In genomic region chr12:67268335-67268895, GRCh38 we compare ENCODE assay signal across 8 cellular contexts. TPM values are rescaled to one million over a fixed set of nuclear protein-coding genes. Genes with fewer than 3 reads are reported as not detected.
DNase-seq lines count a peak whose midpoint lies in the region; ATAC-seq, FAIRE-seq and TF ChIP-seq lines count a peak whose summit lies in the region.

No MANE protein-coding gene starts in this region.

- H3K27me3 Mint-ChIP-seq in naive thymus-derived CD4-positive, alpha-beta T cell: no peaks in the 10 kb centered on the region
- no peaks in the 10 kb centered on the region for H3K27me3 Mint-ChIP-seq in stimulated activated memory B cell treated with anti-CD40 and anti-IgM and Interleukin-4, amounts not matched to agents 10 μg/mL and 1 μg/mL and 100 μg/mL, for 72 hours

- H3K9me3 Mint-ChIP-seq in naive thymus-derived CD4-positive, alpha-beta T cell: peaks cover 0 to 5% (median 0%) of the 10 kb centered on the region in 11 donors
- no peaks in the 10 kb centered on the region for H3K9me3 Mint-ChIP-seq in stimulated activated memory B cell treated with anti-CD40 and anti-IgM and Interleukin-4, amounts not matched to agents 10 μg/mL and 1 μg/mL and 100 μg/mL, for 72 hours

- peaks cover 18 to 49% (median 46%) of the 10 kb centered on the region in 7 donors for H3K4me1 Mint-ChIP-seq in naive thymus-derived CD4-positive, alpha-beta T cell
- H3K4me1 Mint-ChIP-seq in stimulated activated memory B cell treated with anti-CD40 and anti-IgM and Interleukin-4, amounts not matched to agents 10 μg/mL and 1 μg/mL and 100 μg/mL, for 72 hours: peaks cover 30% of the 10 kb centered on the region

- ATAC-seq in GM21367 (IDR thresholded peaks at IDR 0.05; ENCODE audit: unreplicated experiment): peak; percentile 77
- peak; percentile 84 for ATAC-seq in naive thymus-derived CD4-positive, alpha-beta T cell
- ATAC-seq in stimulated activated memory B cell treated with anti-CD40 and anti-IgM and Interleukin-4, amounts not matched to agents 10 μg/mL and 1 μg/mL and 100 μg/mL, for 72 hours: peak; percentile 89

- peak overlapping the region; percentile 80 to 99 (median 95) for H3K4me3 Mint-ChIP-seq in naive thymus-derived CD4-positive, alpha-beta T cell
- H3K4me3 Mint-ChIP-seq in stimulated activated memory B cell treated with anti-CD40 and anti-IgM and Interleukin-4, amounts not matched to agents 10 μg/mL and 1 μg/mL and 100 μg/mL, for 72 hours: peak overlapping the region; percentile 87

- peaks cover 21 to 23% of the 10 kb centered on the region in 2 donors for H3K4me1 ChIP-seq in naive thymus-derived CD4-positive, alpha-beta T cell (ENCODE audit: control insufficient read depth in 2 of 2, insufficient read depth in 2 of 2, low read length in 2 of 2)

- no peaks in the 10 kb centered on the region for H3K9me3 ChIP-seq in naive thymus-derived CD4-positive, alpha-beta T cell (ENCODE audit: control insufficient read depth in 2 of 3, low read length in 3 of 3)

- POLR2A ChIA-PET in naive thymus-derived CD4-positive, alpha-beta T cell (lab: Charles Lee): interaction anchor here (0.6 to 2.7 kb wide), 27 partner anchors 8 to 1540 kb away, joined by 3 to 19 read pairs (median 4); partner anchors contain the start of genes DYRK2, HELB, LLPH and MDM2

- H3K36me3 ChIP-seq in naive thymus-derived CD4-positive, alpha-beta T cell (ENCODE audit: control insufficient read depth in 2 of 3, insufficient read depth in 3 of 3, low read length in 3 of 3): peaks cover 0 to 5% (median 0%) of the 10 kb centered on the region in 3 experiments

- H3K27ac Mint-ChIP-seq in naive thymus-derived CD4-positive, alpha-beta T cell: peak overlapping the region; percentile 97 to 100 (median 99)
- peak overlapping the region; percentile 96 for H3K27ac Mint-ChIP-seq in stimulated activated memory B cell treated with anti-CD40 and anti-IgM and Interleukin-4, amounts not matched to agents 10 μg/mL and 1 μg/mL and 100 μg/mL, for 72 hours

- peak overlapping the region; percentile 91 for H3K27ac ChIP-seq in naive thymus-derived CD4-positive, alpha-beta T cell (ENCODE audit: low read depth, low read length)

- intact Hi-C loops in naive thymus-derived CD4-positive, alpha-beta T cell (cut with micrococcal nuclease): loop anchor here (1.0 to 10.0 kb wide), 16 partner anchors 214 to 1971 kb away; partner anchors contain the start of genes LLPH (in 2 of the 2), RAP1B (in 2 of the 2), CPSF6 (in 1 of the 2) and HELB (in 1 of the 2)

- CTCF ChIA-PET in naive thymus-derived CD4-positive, alpha-beta T cell (lab: Charles Lee): interaction anchor here (0.9 to 1.0 kb wide), 3 partner anchors 10 to 1049 kb away, joined by 3 to 4 read pairs (median 3); no protein-coding TSS in a partner anchor

- DNase-seq in DMS 273 (lab: John Stamatoyannopoulos, UW; ENCODE audit: unreplicated experiment) (peak; percentile 97), HTR-8/SVneo (ENCODE audit: insufficient read length, low spot score) (peak; percentile 96), fibroblast of gingiva (ENCODE audit: low read depth) (peak; percentile 99)
- peak; percentile 81 to 82 for DNase-seq in activated T-cell treated with anti-CD3 and anti-CD28 coated beads, Interleukin-2, amount 50 U/mL, for 48 hours
- peak in 5 of 9 donors; percentile 53 to 97 (median 95) for DNase-seq in naive thymus-derived CD4-positive, alpha-beta T cell

- peaks cover 0 to 8% (median 0%) of the 10 kb centered on the region in 5 donors for H3K36me3 Mint-ChIP-seq in naive thymus-derived CD4-positive, alpha-beta T cell
- H3K36me3 Mint-ChIP-seq in stimulated activated memory B cell treated with anti-CD40 and anti-IgM and Interleukin-4, amounts not matched to agents 10 μg/mL and 1 μg/mL and 100 μg/mL, for 72 hours: peaks cover 7% of the 10 kb centered on the region

- peak; percentile 81 for FAIRE-seq in HTR-8/SVneo (lab: Jason Lieb, UNC)

- no peaks in the 10 kb centered on the region for H3K27me3 ChIP-seq in naive thymus-derived CD4-positive, alpha-beta T cell (ENCODE audit: control insufficient read depth in 2 of 2, insufficient read depth in 2 of 2, low read length in 2 of 2)

- H3K4me3 ChIP-seq in naive thymus-derived CD4-positive, alpha-beta T cell (ENCODE audit: low read length): peak overlapping the region; percentile 69

TF ChIP-seq in PFSK-1, 5 proteins besides CTCF, POLR2A, EP300 and RAD21:
- TF ChIP-seq TAF1 (IDR thresholded peaks at IDR 0.05; ENCODE audit: borderline replicate concordance, insufficient read depth, low read length) (no peak), POLR2AphosphoS5 (IDR thresholded peaks at IDR 0.05; ENCODE audit: low read depth, low read length) (peak; percentile 71)

RNA-seq across cellular contexts. Expression of gene CAND1, which starts 0.7 kb away (rescaled TPM):
- 60.1 TPM for polyA plus RNA-seq in PFSK-1 (2012; ENCODE audit: insufficient read length, low read depth)
- total RNA-seq in naive thymus-derived CD4-positive, alpha-beta T cell: 100 to 1,000 TPM in 3 of 5 experiments, 10 to 100 TPM in 2; 83.2 to 160 (median 111) TPM
- 10 to 100 TPM; 54.8 to 63.8 TPM for polyA plus RNA-seq in naive thymus-derived CD4-positive, alpha-beta T cell

Comparison
In these comparisons a context has a peak if more than half of its experiments do, and no peak if none do; other contexts are left out.
1. Peak in every context shown above with its lines: DNase-seq, ATAC-seq, H3K4me3 ChIP-seq and H3K27ac ChIP-seq.